Comparison of ENCODE assay signal across 7 cellular contexts in the genomic region with DNA sequence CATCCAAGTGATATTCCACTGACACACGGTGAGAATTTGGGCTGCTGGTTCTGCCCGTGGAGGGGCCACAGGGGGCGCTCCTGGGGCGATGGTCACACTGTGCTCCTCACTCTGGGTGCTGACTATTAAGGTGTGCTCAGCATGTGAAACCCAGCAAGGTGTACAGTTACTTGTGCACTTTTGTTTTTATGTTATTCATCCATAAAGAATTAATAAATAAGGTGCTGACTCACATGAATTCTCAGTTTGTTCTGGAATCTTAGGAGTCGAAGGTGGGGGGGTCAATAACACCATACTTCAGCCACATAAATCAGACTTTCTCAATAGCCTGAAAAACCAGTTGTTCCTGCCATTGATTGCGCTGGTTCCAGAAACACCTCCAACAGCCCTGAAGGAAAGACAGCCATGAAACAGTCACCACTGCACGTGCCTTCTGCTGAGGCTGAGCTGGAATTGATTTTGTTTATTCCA. TPM values are rescaled to one million over a fixed set of nuclear protein-coding genes. Genes with fewer than 3 reads are reported as not detected.
A peak's percentile ranks its signal among the peaks of the same experiment; 100 is the strongest.
DNase-seq lines count a peak whose midpoint lies in the region; ATAC-seq and TF ChIP-seq lines count a peak whose summit lies in the region.

No MANE protein-coding gene starts in this region.

- H3K27ac ChIP-seq in left lung: peak overlapping the region; percentile 71 to 78

- no peaks in the 10 kb centered on the region for H3K27me3 ChIP-seq in left lung

- no peaks in the 10 kb centered on the region for H3K36me3 ChIP-seq in left lung

- peak; percentile 44 for TF ChIP-seq CTCF in astrocyte of the cerebellum (IDR thresholded peaks at IDR 0.05; ENCODE audit: low read depth, low read length, missing control alignments)
- no peak for TF ChIP-seq CTCF in left lung (IDR thresholded peaks at IDR 0.05)
- TF ChIP-seq CTCF in type B pancreatic cell (conservative IDR thresholded peaks at IDR 0.05): peak; percentile 33

- peaks cover 28% of the 10 kb centered on the region for H3K4me1 Mint-ChIP-seq in type B pancreatic cell (ENCODE audit: unreplicated experiment)

- peaks cover 11 to 14% of the 10 kb centered on the region in 2 donors for H3K4me1 ChIP-seq in left lung

- H3K27me3 Mint-ChIP-seq in type B pancreatic cell: no peaks in the 10 kb centered on the region

- H3K27ac Mint-ChIP-seq in type B pancreatic cell: peak overlapping the region; percentile 90

- intact Hi-C loops in left lung (cut with DNase I): no loop called here

- H3K36me3 Mint-ChIP-seq in type B pancreatic cell: no peaks in the 10 kb centered on the region

- ATAC-seq in left lung: peak; percentile 66
- no peak for ATAC-seq in HG03025 (IDR thresholded peaks at IDR 0.05; ENCODE audit: low FRiP score, unreplicated experiment)

- H3K9me3 Mint-ChIP-seq in type B pancreatic cell: no peaks in the 10 kb centered on the region

- H3K4me3 ChIP-seq in astrocyte of the cerebellum (ENCODE audit: low read depth, low read length) (no peak overlapping the region), left lung (no peak overlapping the region)

- no peaks in the 10 kb centered on the region for H3K9me3 ChIP-seq in left lung

- in situ Hi-C loops in astrocyte of the cerebellum (cut with HindIII; ENCODE audit: low sequenced_read_pairs) (no loop called here), KBM-7 (cut with MboI; ENCODE audit: low pct_unique_long_range_greater_than_20kb, low sequenced_read_pairs) (no loop called here)

- peak; percentile 64 for DNase-seq in HPDE6-E6E7 (ENCODE audit: extremely low spot score)
- DNase-seq in astrocyte of the cerebellum (ENCODE audit: low read depth): no peak
- DNase-seq in left lung: no peak
- DNase-seq in type B pancreatic cell (ENCODE audit: extremely low spot score, unreplicated experiment): no peak
- DNase-seq in NCI-H524 (lab: John Stamatoyannopoulos, UW): no peak
- no peak for DNase-seq in KBM-7

- peak overlapping the region; percentile 68 for H3K4me3 Mint-ChIP-seq in type B pancreatic cell

RNA-seq across cellular contexts. Expression of a gene that starts 53.5 kb away (rescaled TPM):
- under 1 TPM; 0.17 to 0.21 TPM for total RNA-seq in left lung
- not detected in 2 replicates for total RNA-seq in type B pancreatic cell (ENCODE audit: low replicate concordance)

Comparison
In these comparisons a context has a peak if more than half of its experiments do, and no peak if none do; other contexts are left out.
1. CTCF ChIP-seq: peak in astrocyte of the cerebellum (single experiment) and type B pancreatic cell (single experiment); none in left lung (0 of 2).